ENCODE assay signal across 32 cellular contexts in genomic region chr5:32777222-32777621, GRCh38.
DNase-seq lines count a peak whose midpoint lies in the region; ATAC-seq, FAIRE-seq and TF ChIP-seq lines count a peak whose summit lies in the region.
"Had no signal": no experiment of that assay in that cellular context is flagged by ENCODE, and none has a peak within 500 bp of the region (broad histone marks: within the 10 kb centered on the region; RNA-seq: fewer than 3 reads in every experiment).

No MANE protein-coding gene starts in this region.

- no peaks in the 10 kb centered on the region for H3K4me1 ChIP-seq in GM12878 (ENCODE audit: control insufficient read depth, insufficient read depth, low read length)
- H3K4me1 ChIP-seq: prostate gland, right lobe of liver, stomach, vagina had no signal

- ATAC-seq in GM18517 (IDR thresholded peaks at IDR 0.05; ENCODE audit: unreplicated experiment) (peak; percentile 63), GM19463 (IDR thresholded peaks at IDR 0.05; ENCODE audit: unreplicated experiment) (peak; percentile 69), HG03159 (IDR thresholded peaks at IDR 0.05; ENCODE audit: unreplicated experiment) (peak; percentile 84), GM12878 (peak; percentile 42; the same call in 2 of the 3 replicates), GM18519 (IDR thresholded peaks at IDR 0.05; ENCODE audit: low FRiP score, unreplicated experiment) (no peak)
- ATAC-seq: A549; naive thymus-derived CD8-positive, alpha-beta T cell; PC-3 had no signal

- SMC1A ChIA-PET in GM12878 (lab: Charles Lee; ENCODE audit: uncharacterized antibody, unreplicated experiment), result no interaction called here

- DNase-seq in GM12878 (ENCODE audit: low read depth, low spot score) (no peak), cortex of kidney (lab: John Stamatoyannopoulos, UW) (no peak), lower leg skin (ENCODE audit: low spot score in 2 of 2) (no peak)
- DNase-seq in activated CD4-positive, alpha-beta T cell treated with anti-CD3 and anti-CD28 coated beads, Interleukin-2, amount 50 U/mL, for 4 hours, result no peak
- DNase-seq: activated CD4-positive, CD25-positive, alpha-beta regulatory T cell; activated naive CD4-positive, alpha-beta T cell; AML-193; brain microvascular endothelial cell; Calu3; CD4-positive, CD25-positive, alpha-beta regulatory T cell; foreskin melanocyte; kidney; MV-4-11; naive thymus-derived CD8-positive, alpha-beta T cell; NCI-H1436; NCI-H2081 treated with DMSO at 0.1 percent for 48 hours; NCI-H2227 treated with DMSO at 0.1 percent for 48 hours; NCI-H526; nucleus accumbens; PC-3; right lobe of liver; stomach; tibial artery had no signal

- H4K20me1 ChIP-seq in GM12878 (ENCODE audit: control insufficient read depth, insufficient read depth), result no peaks in the 10 kb centered on the region

- in situ Hi-C loops in GM12878 (cut with MboI), result no loop called here

- H3K27me3 ChIP-seq in GM12878 (replicated peaks in 1 of 2; ENCODE audit: control insufficient read depth in 2 of 2, insufficient read depth in 2 of 2, low read length in 1 of 2), result no peaks in the 10 kb centered on the region
- H3K27me3 ChIP-seq: brain microvascular endothelial cell, right lobe of liver, stomach, tibial artery, vagina had no signal

- 33% methylated on average over 2 of the region's 2 CpGs for WGBS in GM12878 (ENCODE audit: insufficient coverage, insufficient replicate concordance, low lambda C conversion rate, missing lambda C conversion rate)
- WGBS in lower leg skin, 2 donors, result 93 to 95% methylated on average over 2 of the region's 2 CpGs

- H3K79me2 ChIP-seq in GM12878 (ENCODE audit: control insufficient read depth, insufficient read depth, low read length), result no peaks in the 10 kb centered on the region

- BruUV-seq in GM12878 (replicated peaks; lab: Mats Ljungman, UMichigan), result no TSS peak

- H3K9ac ChIP-seq in GM12878 (ENCODE audit: control insufficient read depth, insufficient read depth, low read length), result no peak overlapping the region

- no peak for TF ChIP-seq EP300 in GM12878 (IDR thresholded peaks at IDR 0.05; ENCODE audit: borderline replicate concordance in 1 of 2, control insufficient read depth in 1 of 2, low read depth in 2 of 2, low read length in 2 of 2)

- no peak overlapping the region for H2AFZ ChIP-seq in GM12878 (ENCODE audit: control insufficient read depth, low read depth, low read length)

- no peak overlapping the region for H3K27ac ChIP-seq in GM12878 (ENCODE audit: control insufficient read depth, insufficient read depth)
- H3K27ac ChIP-seq: A549, brain microvascular endothelial cell, prostate gland, right lobe of liver, SK-N-MC, stomach, vagina had no signal

- RAD21 ChIA-PET in GM12878 (lab: Charles Lee; ENCODE audit: unreplicated experiment), result no interaction called here

- H3K36me3 ChIP-seq in GM12878 (ENCODE audit: control insufficient read depth in 2 of 2, insufficient read depth in 2 of 2, low read length in 1 of 2), result no peaks in the 10 kb centered on the region
- H3K36me3 ChIP-seq: brain microvascular endothelial cell, prostate gland, right lobe of liver, stomach, tibial artery, vagina had no signal

- H3K9me3 ChIP-seq in GM12878 (replicated peaks; ENCODE audit: control insufficient read depth, insufficient read depth, low read length), result no peaks in the 10 kb centered on the region
- H3K9me3 ChIP-seq: prostate gland, right lobe of liver, tibial artery, vagina had no signal

- TF ChIP-seq POLR2A in GM12878 (IDR thresholded peaks at IDR 0.05; ENCODE audit: low read depth, low read length), result no peak
- TF ChIP-seq POLR2A in lower leg skin (IDR thresholded peaks at IDR 0.05), result no peak

- POLR2A ChIA-PET in GM12878 (lab: Charles Lee), result no interaction called here

- TF ChIP-seq RAD21 in GM12878 (IDR thresholded peaks at IDR 0.05; ENCODE audit: insufficient read depth, low read depth, low read length), result no peak

- CTCF ChIA-PET in GM12878 (lab: Yijun Ruan, JAX), result no interaction called here

- no peak for FAIRE-seq in GM12878 (lab: Jason Lieb, UNC)
- FAIRE-seq: A549, kidney had no signal

- TF ChIP-seq CTCF in GM12878 (IDR thresholded peaks at IDR 0.05 in 2 of 3, conservative IDR thresholded peaks at IDR 0.05 in 1 of 3; ENCODE audit: control insufficient read depth in 2 of 3, extremely low read depth in 1 of 3, insufficient read depth in 1 of 3, low read depth in 3 of 3, low read length in 3 of 3) (no peak), lower leg skin (IDR thresholded peaks at IDR 0.05) (no peak)

- H3K4me3 ChIP-seq in GM12878 (no peak overlapping the region), lower leg skin (ENCODE audit: low read depth, poor library complexity, severe bottlenecking) (no peak overlapping the region)
- H3K4me3 ChIP-seq: A549, lung, prostate gland, right lobe of liver, SK-N-MC, stomach, tibial artery, vagina had no signal

- intact Hi-C loops in GM12878 (cut with micrococcal nuclease; ENCODE audit: unreplicated experiment) (no loop called here), lower leg skin (cut with DNase I; ENCODE audit: low total_unique reads) (no loop called here)

- no peak overlapping the region for H3K4me2 ChIP-seq in GM12878 (ENCODE audit: control insufficient read depth, insufficient read depth)
- H3K4me2 ChIP-seq: A549 had no signal

TF ChIP-seq in GM12878, 131 proteins besides CTCF, POLR2A, EP300 and RAD21:
- TF ChIP-seq PKNOX1 (IDR thresholded peaks at IDR 0.05) (0 out of 2 replicates have a peak, but pooled peaks have one; percentile 18), GABPA (IDR thresholded peaks at IDR 0.05; ENCODE audit: low read depth) (no peak), MAX (IDR thresholded peaks at IDR 0.05; ENCODE audit: low read depth, low read length) (no peak)
